In the genomic region with DNA sequence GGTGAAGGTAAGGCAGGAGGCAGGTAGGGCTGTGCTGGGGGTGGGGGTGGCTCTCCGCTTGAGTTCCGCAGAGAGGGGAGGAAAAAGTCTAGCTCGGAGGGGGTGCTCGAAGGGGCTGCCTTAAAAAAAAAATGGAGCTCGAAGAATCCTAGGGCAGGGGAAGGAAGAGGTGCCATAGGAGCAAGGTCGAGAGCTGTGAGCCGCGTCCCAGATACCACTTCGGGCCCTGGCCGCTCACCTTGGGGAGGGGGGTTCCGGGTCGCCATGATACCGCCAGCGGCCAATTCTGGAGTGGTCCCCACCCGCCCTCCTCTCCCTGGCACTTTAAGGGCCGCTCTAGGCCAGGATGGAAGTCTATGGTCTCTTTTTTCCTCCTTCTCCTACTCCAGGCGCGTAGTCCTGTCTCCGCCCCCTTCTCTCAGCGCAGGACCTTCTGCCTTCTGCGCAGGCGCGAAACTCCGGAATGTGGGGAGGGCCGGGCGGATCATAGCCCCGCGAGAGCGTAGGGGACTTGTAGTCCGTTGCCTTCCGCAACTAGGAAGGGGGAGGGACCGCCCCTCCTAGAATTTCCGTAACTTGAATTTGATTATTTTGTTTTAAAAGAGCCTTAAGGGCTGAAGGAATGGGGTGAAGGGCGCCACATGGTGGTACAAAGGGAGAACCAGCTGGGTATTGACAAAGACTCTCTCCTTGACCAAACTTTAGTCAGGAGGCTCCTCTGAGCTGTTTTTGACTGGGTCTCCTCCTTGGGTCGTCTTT, we compare ENCODE assay signal across 8 cellular contexts. TPM values are rescaled to one million over a fixed set of nuclear protein-coding genes. Genes with fewer than 3 reads are reported as not detected.
DNase-seq lines count a peak whose midpoint lies in the region; ATAC-seq and TF ChIP-seq lines count a peak whose summit lies in the region.

A gene with protein sequence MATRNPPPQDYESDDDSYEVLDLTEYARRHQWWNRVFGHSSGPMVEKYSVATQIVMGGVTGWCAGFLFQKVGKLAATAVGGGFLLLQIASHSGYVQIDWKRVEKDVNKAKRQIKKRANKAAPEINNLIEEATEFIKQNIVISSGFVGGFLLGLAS (minus strand): TSS at position 293 of the 759 bp plus-strand sequence. CDS start 27 bp downstream, at position 266.

- H4K20me1 ChIP-seq in BLaER1 treated with 17β-estradiol and CSF1 and Interleukin-3, amounts not matched to agents 10 nM and 100 nM: no peaks in the 10 kb centered on the region

- TF ChIP-seq CTCF in left lung (IDR thresholded peaks at IDR 0.05): no peak

- H3K4me2 ChIP-seq in BLaER1 treated with 17β-estradiol and CSF1 and Interleukin-3, amounts not matched to agents 10 nM and 100 nM: peak within 1 kb of the TSS; percentile 85 to 98 (median 93)

- H3K27ac ChIP-seq in BLaER1 treated with 17β-estradiol and CSF1 and Interleukin-3, amounts not matched to agents 10 nM and 100 nM: peak within 1 kb of the TSS; percentile 87 to 97 (median 95)
- H3K27ac ChIP-seq in left lung: peak within 1 kb of the TSS; percentile 43 to 70

- peak within 1 kb of the TSS; percentile 79 to 92 (median 82) for H3K4me3 ChIP-seq in BLaER1 treated with 17β-estradiol and CSF1 and Interleukin-3, amounts not matched to agents 10 nM and 100 nM
- peak within 1 kb of the TSS; percentile 52 to 55 for H3K4me3 ChIP-seq in left lung

- no peaks in the 10 kb centered on the region for H3K27me3 ChIP-seq in BLaER1 treated with 17β-estradiol and CSF1 and Interleukin-3, amounts not matched to agents 10 nM and 100 nM
- no peaks in the 10 kb centered on the region for H3K27me3 ChIP-seq in left lung

- peaks cover 11 to 46% (median 24%) of the 10 kb centered on the region in 10 experiments for H3K4me1 ChIP-seq in BLaER1 treated with 17β-estradiol and CSF1 and Interleukin-3, amounts not matched to agents 10 nM and 100 nM
- peaks cover 0 to 6% of the 10 kb centered on the region in 2 donors for H3K4me1 ChIP-seq in left lung

- peak within 1 kb of the TSS; percentile 87 to 97 (median 94) for H3K9ac ChIP-seq in BLaER1 treated with 17β-estradiol and CSF1 and Interleukin-3, amounts not matched to agents 10 nM and 100 nM

- peaks cover 7 to 35% (median 20%) of the 10 kb centered on the region in 11 experiments; a peak in 20 of 22 replicates for H3K36me3 ChIP-seq in BLaER1 treated with 17β-estradiol and CSF1 and Interleukin-3, amounts not matched to agents 10 nM and 100 nM
- H3K36me3 ChIP-seq in left lung: no peaks in the 10 kb centered on the region

- DNase-seq in NCI-H69 (lab: John Stamatoyannopoulos, UW) (peak; percentile 96), dedifferentiated amniotic fluid mesenchymal stem cell (ENCODE audit: extremely low spot score) (peak; percentile 88), left lung (peak; percentile 95)
- DNase-seq in activated CD4-positive, alpha-beta T cell treated with anti-CD3 and anti-CD28 coated beads, Interleukin-2, amount 50 U/mL, for 24 hours (ENCODE audit: low read depth in 1 of 2, low spot score in 1 of 2): peak; percentile 76 to 84
- peak; percentile 82 to 91 for DNase-seq in stimulated activated CD4-positive, alpha-beta T cell treated with anti-CD3 and anti-CD28 coated beads, Interleukin-2, amount 100 ng/mL, for 48 hours

- H3K9me3 ChIP-seq in BLaER1 treated with 17β-estradiol and CSF1 and Interleukin-3, amounts not matched to agents 10 nM and 100 nM (replicated peaks in 1 of 11): 0 out of 22 replicates have a peak, but pooled peaks cover 0 to 5% (median 0%) of the 10 kb centered on the region in 11 experiments
- no peaks in the 10 kb centered on the region for H3K9me3 ChIP-seq in left lung

- ATAC-seq in GM19324 (IDR thresholded peaks at IDR 0.05; ENCODE audit: low FRiP score, unreplicated experiment) (peak; percentile 100), HG03469 (IDR thresholded peaks at IDR 0.05; ENCODE audit: unreplicated experiment) (peak; percentile 97), left lung (peak; percentile 99)

- intact Hi-C loops in left lung (cut with DNase I): no loop called here

RNA-seq across cellular contexts. Expression of the gene that starts here (rescaled TPM):
- 10 to 100 TPM; 10.3 to 14.6 TPM for total RNA-seq in left lung

Comparison
In these comparisons a context has a peak if more than half of its experiments do, and no peak if none do; other contexts are left out.
1. Peak in every context shown above with its lines: DNase-seq, ATAC-seq, H3K4me3 ChIP-seq and H3K27ac ChIP-seq.